Comparison of ENCODE assay signal across 1 cellular context in genomic region chr15:39682366-39682765, GRCh38.
TF ChIP-seq lines count a peak whose summit lies in the region.

No MANE protein-coding gene starts in this region.

TF ChIP-seq in SK-N-SH, 30 proteins besides CTCF, POLR2A, EP300 and RAD21 (continued from another document):
- TF ChIP-seq REST (IDR thresholded peaks at IDR 0.05; ENCODE audit: low read depth, low read length), result no peak
- no peak for TF ChIP-seq GABPA (IDR thresholded peaks at IDR 0.05; ENCODE audit: low read depth)
- no peak for TF ChIP-seq MAX (IDR thresholded peaks at IDR 0.05; ENCODE audit: low read depth)
- no peak for TF ChIP-seq ZBTB33 (IDR thresholded peaks at IDR 0.05; ENCODE audit: borderline replicate concordance, low read depth)
- no peak for TF ChIP-seq MEF2A (IDR thresholded peaks at IDR 0.05; ENCODE audit: borderline replicate concordance, low read depth)
- no peak for TF ChIP-seq EZH2phosphoT487 (IDR thresholded peaks at IDR 0.05; ENCODE audit: borderline replicate concordance, low read depth)
- TF ChIP-seq TAF1 (IDR thresholded peaks at IDR 0.05; ENCODE audit: borderline replicate concordance, low read depth, low read length), result no peak
- no peak for TF ChIP-seq RCOR1 (IDR thresholded peaks at IDR 0.05; ENCODE audit: low read length)
- TF ChIP-seq TCF12 (IDR thresholded peaks at IDR 0.05), result no peak
- no peak for TF ChIP-seq FOSL2 (IDR thresholded peaks at IDR 0.05; ENCODE audit: borderline replicate concordance, low read depth)
- TF ChIP-seq PBX3 (IDR thresholded peaks at IDR 0.05), result no peak
TF ChIP-seq in SK-N-SH: peak in this region for 0.
